In the genomic region with DNA sequence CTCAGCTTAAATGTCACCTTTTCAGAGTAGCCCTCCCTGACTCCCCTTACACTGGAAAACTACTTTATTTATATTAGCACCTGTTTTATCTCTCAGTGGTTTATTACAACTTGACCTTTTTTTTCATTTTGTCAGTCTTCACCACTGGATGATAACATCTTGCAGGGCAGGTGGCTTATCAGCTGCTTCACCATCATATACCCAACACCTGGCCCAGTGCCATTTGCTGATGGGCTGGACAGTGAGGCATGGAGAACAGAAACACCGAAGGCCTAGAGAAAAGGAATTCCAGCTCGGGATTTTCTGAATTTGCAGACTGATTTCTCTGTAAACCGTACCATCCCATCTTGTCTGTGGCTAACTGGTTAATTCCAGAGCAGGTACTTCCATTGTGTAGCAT, we compare ENCODE assay signal across 35 cellular contexts. TPM values are rescaled to one million over a fixed set of nuclear protein-coding genes. Genes with fewer than 3 reads are reported as not detected.
"Had no signal": no experiment of that assay in that cellular context is flagged by ENCODE, and none has a peak within 500 bp of the region (broad histone marks: within the 10 kb centered on the region; RNA-seq: fewer than 3 reads in every experiment).

No MANE protein-coding gene starts in this region.

- H3K36me3 Mint-ChIP-seq: T-cell had no signal

- H3K4me3 Mint-ChIP-seq: T-cell had no signal

- H3K27ac ChIP-seq: PC-9, RWPE1, SJCRH30, SK-N-MC had no signal

- DNase-seq: Kasumi-1, KG1, MG63, NCI-H1048, NCI-H1092 treated with DMSO at 0.1 percent for 48 hours, NCI-H1105 treated with DMSO at 0.1 percent for 48 hours, NCI-H1417, NCI-H1436, NCI-H1694, NCI-H187, NCI-H1930, NCI-H2029 treated with DMSO at 0.1 percent for 48 hours, NCI-H2081 treated with DMSO at 0.1 percent for 48 hours, NCI-H2107, NCI-H2171, NCI-H2227 treated with DMSO at 0.1 percent for 48 hours, NCI-H345, NCI-H446, NCI-H510A treated with DMSO at 0.1 percent for 48 hours, NCI-H524 treated with DMSO at 0.1 percent for 48 hours, NCI-H526 treated with DMSO at 0.1 percent for 48 hours, NCI-H774, PC-9, SHP77, SIG-M5, SJCRH30, T-cell had no signal

- H3K4me3 ChIP-seq: K562, MG63, PC-9, SJCRH30, SK-N-MC had no signal

- H3K27me3 ChIP-seq: MG63, SJCRH30 had no signal

- H3K4me1 Mint-ChIP-seq: T-cell had no signal

- H3K27ac Mint-ChIP-seq: T-cell had no signal

- H3K9me3 Mint-ChIP-seq: T-cell had no signal

RNA-seq across cellular contexts. Expression of gene SORCS3, which starts 48.5 kb away (rescaled TPM):
- total RNA-seq: K562; M059J; NCI-H460; OCI-LY7; PC-9; RPMI7951; SJCRH30; T-helper 1 cell treated with Interleukin-12 subunit alpha and Interleukin-12 subunit beta and Interleukin-4 antibody, amounts not matched to agents 30 ng/mL and 1 ng/mL, for 36 hours had no signal
